34 cellular contexts compared by ENCODE assay signal in the genomic region with DNA sequence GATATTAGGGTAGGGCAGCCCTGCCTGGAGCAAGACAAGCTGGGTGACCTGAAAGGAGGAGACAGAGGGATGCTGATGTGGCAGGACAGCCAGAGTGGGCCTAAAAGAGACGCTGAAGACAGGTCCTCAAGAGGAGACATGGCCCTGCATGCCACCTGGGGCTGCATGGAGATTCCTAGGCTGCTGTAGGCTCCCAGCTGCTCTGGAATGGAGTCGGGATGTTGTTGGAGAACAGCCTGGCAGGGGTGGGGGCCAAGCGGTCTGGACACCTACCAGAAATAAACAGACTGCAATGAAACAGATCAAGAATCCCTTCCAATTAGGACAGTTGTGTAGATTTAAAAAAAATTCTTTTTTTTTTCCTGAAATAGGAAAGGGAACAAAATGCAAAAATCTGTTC.
"Had no signal": no experiment of that assay in that cellular context is flagged by ENCODE, and none has a peak within 500 bp of the region (broad histone marks: within the 10 kb centered on the region; RNA-seq: fewer than 3 reads in every experiment).

No MANE protein-coding gene starts in this region.

- H3K4me1 ChIP-seq: adrenal gland, body of pancreas, breast epithelium had no signal

- H3K27me3 ChIP-seq: adrenal gland, body of pancreas, brain microvascular endothelial cell, breast epithelium had no signal

- DNase-seq: activated B cell treated with CpG ODN at 0.5 μM for 24 hours; activated CD4-positive, alpha-beta memory T cell treated with anti-CD3 and anti-CD28 coated beads for 36 hours; activated CD4-positive, alpha-beta T cell treated with anti-CD3 and anti-CD28 coated beads for 4 hours; activated CD4-positive, alpha-beta T cell treated with anti-CD3 and anti-CD28 coated beads, Interleukin-2, amount 10 ng/mL, durations not matched to agents 24 days and 14 days; activated CD4-positive, alpha-beta T cell treated with anti-CD3 and anti-CD28 coated beads, Interleukin-2, amount 50 U/mL, for 1 hour; activated CD4-positive, alpha-beta T cell treated with anti-CD3 and anti-CD28 coated beads, Interleukin-2, amount 50 U/mL, for 4 hours; activated CD4-positive, CD25-positive, alpha-beta regulatory T cell treated with anti-CD3 and anti-CD28 coated beads, Interleukin-2, amount 50 U/mL, for 72 hours; activated CD8-positive, alpha-beta memory T cell treated with anti-CD3 and anti-CD28 coated beads, Interleukin-2, amount 50 U/mL, for 4 hours; activated CD8-positive, alpha-beta T cell treated with anti-CD3 and anti-CD28 coated beads for 36 hours; activated effector memory CD4-positive, alpha-beta T cell treated with anti-CD3 and anti-CD28 coated beads, Interleukin-2, amount 50 U/mL, for 16 hours; activated gamma-delta T cell treated with Interleukin-2 at 50 U/mL for 16 hours; activated naive CD4-positive, alpha-beta T cell; activated naive CD4-positive, alpha-beta T cell treated with anti-CD3 and anti-CD28 coated beads for 36 hours; activated naive CD4-positive, alpha-beta T cell treated with anti-CD3 and anti-CD28 coated beads, Interleukin-2, amount 50 U/mL, for 16 hours; activated naive CD8-positive, alpha-beta T cell treated with anti-CD3 and anti-CD28 coated beads for 36 hours; activated T-cell treated with anti-CD3 and anti-CD28 coated beads for 4 hours; activated T-cell treated with anti-CD3 and anti-CD28 coated beads, Interleukin-2, amount 50 U/mL, for 1 hour; activated T-cell treated with anti-CD3 and anti-CD28 coated beads, Interleukin-2, amount 50 U/mL, for 4 hours; activated T-cell treated with anti-CD3 and anti-CD28 coated beads, Interleukin-2, amount 50 U/mL, for 72 hours; adrenal gland; amniotic stem cell; aorta; body of pancreas; brain microvascular endothelial cell; central memory CD4-positive, alpha-beta T cell; T-helper 1 cell; T-helper 2 cell; T-helper 9 cell had no signal

- H3K36me3 ChIP-seq: adrenal gland, brain microvascular endothelial cell, breast epithelium had no signal

- H3K27ac ChIP-seq: adrenal gland, body of pancreas, brain microvascular endothelial cell, breast epithelium, VCaP had no signal

- H3K4me3 ChIP-seq: adrenal gland, body of pancreas, breast epithelium had no signal

- ATAC-seq: activated CD8-positive, alpha-beta T cell treated with anti-CD3 and anti-CD28 coated beads for 36 hours; activated naive CD4-positive, alpha-beta T cell treated with anti-CD3 and anti-CD28 coated beads, Interleukin-2, amount 50 U/mL, for 72 hours; activated T-cell treated with anti-CD3 and anti-CD28 coated beads, Interleukin-2, amount 50 U/mL, for 4 hours; activated T-cell treated with anti-CD3 and anti-CD28 coated beads, Interleukin-2, amount 50 U/mL, for 72 hours; activated T-helper 17 cell treated with anti-CD3 and anti-CD28 coated beads, Interleukin-2, amount 50 U/mL, for 72 hours; body of pancreas had no signal

- FAIRE-seq: astrocyte, TTC549 had no signal

- H3K9me3 ChIP-seq: adrenal gland, body of pancreas had no signal
